34 cellular contexts compared by ENCODE assay signal in the genomic region with DNA sequence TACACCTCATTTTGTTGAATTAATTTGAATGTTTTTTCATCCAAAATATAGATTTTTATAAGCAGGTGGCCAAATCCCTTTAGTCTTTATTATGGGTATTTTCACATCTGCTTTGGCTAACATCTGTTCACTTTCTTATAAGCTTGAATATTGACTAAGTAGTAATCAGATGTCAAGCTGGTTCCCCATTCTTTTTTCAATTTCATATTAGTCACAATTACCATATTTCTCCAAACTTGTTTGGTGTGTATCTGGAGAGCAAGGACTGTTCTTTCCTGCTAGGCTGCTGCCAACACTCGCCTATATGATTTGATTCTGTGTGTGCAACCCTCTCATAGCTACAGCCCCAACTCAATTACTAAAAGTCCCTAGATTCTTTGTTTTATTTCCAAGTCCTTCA.
"Had no signal": no experiment of that assay in that cellular context is flagged by ENCODE, and none has a peak within 500 bp of the region (broad histone marks: within the 10 kb centered on the region; RNA-seq: fewer than 3 reads in every experiment).

No MANE protein-coding gene starts in this region.

- DNase-seq: activated effector memory CD4-positive, alpha-beta T cell treated with anti-CD3 and anti-CD28 coated beads, Interleukin-2, amount 50 U/mL, for 16 hours; activated effector memory CD4-positive, alpha-beta T cell treated with Interleukin-2 at 50 U/mL for 16 hours; activated gamma-delta T cell; activated gamma-delta T cell treated with Interleukin-2 at 50 U/mL for 16 hours; activated naive CD4-positive, alpha-beta T cell; activated naive CD4-positive, alpha-beta T cell treated with anti-CD3 and anti-CD28 coated beads for 36 hours; activated naive CD4-positive, alpha-beta T cell treated with anti-CD3 and anti-CD28 coated beads, Interleukin-2, amount 10 ng/mL, durations not matched to agents 7 days and 5 days; activated naive CD4-positive, alpha-beta T cell treated with anti-CD3 and anti-CD28 coated beads, Interleukin-2, amount 50 U/mL, for 16 hours; activated naive CD4-positive, alpha-beta T cell treated with Interleukin-2 at 50 U/mL for 16 hours; activated naive CD8-positive, alpha-beta T cell treated with anti-CD3 and anti-CD28 coated beads for 36 hours; activated naive CD8-positive, alpha-beta T cell treated with anti-CD3 and anti-CD28 coated beads, Interleukin-2, amount 10 ng/mL, durations not matched to agents 7 days and 5 days; activated naive CD8-positive, alpha-beta T cell treated with anti-CD3 and anti-CD28 coated beads, Interleukin-2, amount 50 U/mL, for 24 hours; activated T-cell treated with anti-CD3 and anti-CD28 coated beads for 4 hours; activated T-cell treated with anti-CD3 and anti-CD28 coated beads, Interleukin-2, amount 50 U/mL, for 1 hour; activated T-cell treated with anti-CD3 and anti-CD28 coated beads, Interleukin-2, amount 50 U/mL, for 24 hours; activated T-cell treated with anti-CD3 and anti-CD28 coated beads, Interleukin-2, amount 50 U/mL, for 4 hours; activated T-cell treated with anti-CD3 and anti-CD28 coated beads, Interleukin-2, amount 50 U/mL, for 48 hours; activated T-cell treated with anti-CD3 and anti-CD28 coated beads, Interleukin-2, amount 50 U/mL, for 72 hours; adrenal gland; amniotic stem cell; amygdala; anterior cingulate cortex; aorta; body of pancreas; brain microvascular endothelial cell; caudate nucleus; central memory CD4-positive, alpha-beta T cell; cerebellar nuclear complex had no signal

- FAIRE-seq: astrocyte had no signal

- H3K27me3 ChIP-seq: adrenal gland, ascending aorta, body of pancreas, brain microvascular endothelial cell, breast epithelium, cardiac muscle cell had no signal

- H3K36me3 ChIP-seq: adrenal gland, ascending aorta, brain microvascular endothelial cell, breast epithelium, cardiac muscle cell had no signal

- H3K27ac ChIP-seq: adrenal gland, ascending aorta, brain microvascular endothelial cell, breast epithelium, cardiac muscle cell had no signal

- H3K9me3 ChIP-seq: adrenal gland, ascending aorta, body of pancreas had no signal

- H3K4me1 ChIP-seq: adrenal gland, ascending aorta, breast epithelium had no signal

- H3K4me3 ChIP-seq: adrenal gland, ascending aorta, body of pancreas, breast epithelium, cardiac muscle cell had no signal

- ATAC-seq: activated naive CD4-positive, alpha-beta T cell treated with anti-CD3 and anti-CD28 coated beads, Interleukin-2, amount 50 U/mL, for 72 hours; activated naive CD8-positive, alpha-beta T cell treated with anti-CD3 and anti-CD28 coated beads, Interleukin-2, amount 50 U/mL, for 24 hours; activated T-cell treated with anti-CD3 and anti-CD28 coated beads, Interleukin-2, amount 50 U/mL, for 4 hours; activated T-cell treated with anti-CD3 and anti-CD28 coated beads, Interleukin-2, amount 50 U/mL, for 72 hours; activated T-helper 17 cell treated with anti-CD3 and anti-CD28 coated beads, Interleukin-2, amount 50 U/mL, for 72 hours; body of pancreas had no signal
